Comparison of ENCODE assay signal across 27 cellular contexts in the genomic region with DNA sequence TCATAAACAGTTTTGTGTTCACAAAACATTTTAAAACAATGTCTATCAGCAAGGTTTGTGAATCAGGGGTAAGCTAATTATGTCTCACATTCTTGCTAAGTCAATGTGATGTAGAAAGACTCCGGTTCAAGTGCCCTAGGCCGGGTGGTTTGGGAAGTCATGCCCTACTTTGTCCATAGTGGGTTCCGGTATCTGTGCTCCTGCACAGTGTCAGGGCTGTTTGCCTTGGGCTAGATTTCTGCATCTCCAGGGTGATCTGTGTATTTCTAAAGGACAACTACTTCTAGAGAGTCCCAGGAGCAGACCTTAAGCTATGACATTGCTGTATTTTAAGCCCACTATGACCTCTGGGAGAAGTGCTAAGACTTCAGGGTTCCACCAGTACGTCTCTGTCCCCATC.
"Had no signal": no experiment of that assay in that cellular context is flagged by ENCODE, and none has a peak within 500 bp of the region (broad histone marks: within the 10 kb centered on the region; RNA-seq: fewer than 3 reads in every experiment).

No MANE protein-coding gene starts in this region.

- H3K36me3 ChIP-seq: gastrocnemius medialis, neural progenitor cell, thoracic aorta, tibial nerve, upper lobe of right lung, vagina had no signal

- H3K4me3 ChIP-seq: gastrocnemius medialis, neural progenitor cell, smooth muscle cell, thoracic aorta, tibial nerve, upper lobe of right lung, vagina had no signal

- H3K36me3 Mint-ChIP-seq: naive thymus-derived CD4-positive, alpha-beta T cell; neural progenitor cell; stimulated activated memory B cell treated with anti-CD40 and anti-IgM and Interleukin-4, amounts not matched to agents 10 μg/mL and 1 μg/mL and 100 μg/mL, for 72 hours had no signal

- H3K9ac ChIP-seq: neural progenitor cell, parathyroid adenoma had no signal

- H2AFZ ChIP-seq: neural progenitor cell, parathyroid adenoma had no signal

- ATAC-seq: esophagus mucosa; gastrocnemius medialis; left lobe of liver; naive thymus-derived CD4-positive, alpha-beta T cell; sciatic nerve; stimulated activated naive CD8-positive, alpha-beta T cell treated with anti-CD3 and anti-CD28 coated beads, Interleukin-15, Interleukin-2, amounts not matched to agents 100 U/mL and 50 U/mL, for 24 hours; upper lobe of right lung had no signal

- H3K27ac ChIP-seq: epithelial cell of prostate, neural progenitor cell, parathyroid adenoma, thoracic aorta, tibial nerve, upper lobe of right lung, vagina had no signal

- H3K4me1 Mint-ChIP-seq: endodermal cell; naive thymus-derived CD4-positive, alpha-beta T cell; stimulated activated memory B cell treated with anti-CD40 and anti-IgM and Interleukin-4, amounts not matched to agents 10 μg/mL and 1 μg/mL and 100 μg/mL, for 72 hours had no signal

- H3K27ac Mint-ChIP-seq: dendritic cell treated with granulocyte-macrophage colony-stimulating factor and Interleukin-4, amounts not matched to agents 40 ng/mL and 50 ng/mL, for 4 days; endodermal cell; nephron; progenitor cell of endocrine pancreas; stimulated activated memory B cell treated with anti-CD40 and anti-IgM and Interleukin-4, amounts not matched to agents 10 μg/mL and 1 μg/mL and 100 μg/mL, for 72 hours had no signal

- H3K9me3 Mint-ChIP-seq: dendritic cell treated with granulocyte-macrophage colony-stimulating factor and Interleukin-4, amounts not matched to agents 40 ng/mL and 50 ng/mL, for 4 days; endodermal cell; nephron; neural progenitor cell; stimulated activated memory B cell treated with anti-CD40 and anti-IgM and Interleukin-4, amounts not matched to agents 10 μg/mL and 1 μg/mL and 100 μg/mL, for 72 hours had no signal

- H3K4me1 ChIP-seq: parathyroid adenoma, upper lobe of right lung, vagina had no signal

- DNase-seq: effector CD8-positive, alpha-beta T cell; endodermal cell; foreskin fibroblast; gastrocnemius medialis; head of caudate nucleus; kidney; mesenchymal stem cell; midbrain; naive thymus-derived CD4-positive, alpha-beta T cell; stimulated activated CD4-positive, alpha-beta T cell treated with anti-CD3 and anti-CD28 coated beads, Interleukin-2, amount 100 ng/mL, for 24 hours; stimulated activated CD4-positive, alpha-beta T cell treated with anti-CD3 and anti-CD28 coated beads, Interleukin-4, amount 100 ng/mL, for 24 hours; stimulated activated naive CD8-positive, alpha-beta T cell treated with anti-CD3 and anti-CD28 coated beads, Interleukin-15, Interleukin-2, amounts not matched to agents 100 U/mL and 50 U/mL, for 24 hours; upper lobe of right lung had no signal

- H3K4me3 Mint-ChIP-seq: dendritic cell treated with granulocyte-macrophage colony-stimulating factor and Interleukin-4, amounts not matched to agents 40 ng/mL and 50 ng/mL, for 4 days; endodermal cell; naive thymus-derived CD4-positive, alpha-beta T cell; nephron; neural progenitor cell; stimulated activated memory B cell treated with anti-CD40 and anti-IgM and Interleukin-4, amounts not matched to agents 10 μg/mL and 1 μg/mL and 100 μg/mL, for 72 hours had no signal

- H3K4me2 ChIP-seq: neural progenitor cell, smooth muscle cell had no signal

- H3K9me3 ChIP-seq: gastrocnemius medialis, thoracic aorta, tibial nerve, upper lobe of right lung, vagina had no signal

- H3K27me3 ChIP-seq: gastrocnemius medialis, neural progenitor cell, tibial nerve, upper lobe of right lung, vagina had no signal

- H3K79me2 ChIP-seq: parathyroid adenoma had no signal
